1 cellular context compared by ENCODE assay signal in genomic region chr10:103038570-103038969, GRCh38.
TF ChIP-seq lines count a peak whose summit lies in the region.

No MANE protein-coding gene starts in this region.

TF ChIP-seq in H1, 55 proteins besides CTCF, POLR2A, EP300 and RAD21 (continued from another document):
- no peak for TF ChIP-seq USF2 (IDR thresholded peaks at IDR 0.05; ENCODE audit: low read length)
TF ChIP-seq in H1: peak in this region for 0.
